ENCODE assay signal across 13 cellular contexts in genomic region chr16:11665071-11665491, GRCh38. TPM values are rescaled to one million over a fixed set of nuclear protein-coding genes. Genes with fewer than 3 reads are reported as not detected.
DNase-seq lines count a peak whose midpoint lies in the region; ATAC-seq and TF ChIP-seq lines count a peak whose summit lies in the region.
"Had no signal": no experiment of that assay in that cellular context is flagged by ENCODE, and none has a peak within 500 bp of the region (broad histone marks: within the 10 kb centered on the region; RNA-seq: fewer than 3 reads in every experiment).

No MANE protein-coding gene starts in this region.

- H3K9me3 Mint-ChIP-seq in endodermal cell = no peaks in the 10 kb centered on the region

- H3K27ac ChIP-seq in BLaER1 treated with 17β-estradiol and CSF1 and Interleukin-3, amounts not matched to agents 10 nM and 100 nM = peak overlapping the region in 9 of 11 experiments; percentile 51 to 91 (median 84); a peak in 18 of 22 replicates
- peak overlapping the region; percentile 28; the same call in 1 of the 2 replicates for H3K27ac ChIP-seq in WERI-Rb-1
- peak overlapping the region; percentile 85 for H3K27ac ChIP-seq in endodermal cell (ENCODE audit: low read depth, low read length)
- no peak overlapping the region for H3K27ac ChIP-seq in mammary epithelial cell (ENCODE audit: insufficient read depth, low read depth, low read length)
- H3K27ac ChIP-seq: gastroesophageal sphincter, stomach had no signal

- intact Hi-C loops in mammary epithelial cell (cut with micrococcal nuclease) = no loop called here

- H4K20me1 ChIP-seq in BLaER1 treated with 17β-estradiol and CSF1 and Interleukin-3, amounts not matched to agents 10 nM and 100 nM = peaks cover 5 to 15% (median 14%) of the 10 kb centered on the region in 11 experiments; a peak in 20 of 22 replicates
- H4K20me1 ChIP-seq in mammary epithelial cell (ENCODE audit: insufficient read depth, low read length) = no peaks in the 10 kb centered on the region

- no peaks in the 10 kb centered on the region for H3K9me3 ChIP-seq in BLaER1 treated with 17β-estradiol and CSF1 and Interleukin-3, amounts not matched to agents 10 nM and 100 nM (replicated peaks in 1 of 11)
- H3K9me3 ChIP-seq in ES-I3 (ENCODE audit: control insufficient read depth, insufficient read depth, low read length) (no peaks in the 10 kb centered on the region), WERI-Rb-1 (ENCODE audit: severe bottlenecking) (no peaks in the 10 kb centered on the region), endodermal cell (ENCODE audit: control insufficient read depth, low read length) (no peaks in the 10 kb centered on the region), mammary epithelial cell (replicated peaks; ENCODE audit: insufficient read depth, low read length) (no peaks in the 10 kb centered on the region)
- H3K9me3 ChIP-seq: gastroesophageal sphincter, stomach had no signal

- H3K4me1 Mint-ChIP-seq in endodermal cell = peaks cover 5% of the 10 kb centered on the region

- H3K36me3 ChIP-seq in BLaER1 treated with 17β-estradiol and CSF1 and Interleukin-3, amounts not matched to agents 10 nM and 100 nM = no peaks in the 10 kb centered on the region
- H3K36me3 ChIP-seq in ES-I3 (ENCODE audit: insufficient read depth, low read length) (no peaks in the 10 kb centered on the region), WERI-Rb-1 (no peaks in the 10 kb centered on the region), endodermal cell (ENCODE audit: control insufficient read depth, insufficient read depth, low read length) (no peaks in the 10 kb centered on the region), mammary epithelial cell (ENCODE audit: insufficient read depth, low read length) (no peaks in the 10 kb centered on the region)
- H3K36me3 ChIP-seq: gastroesophageal sphincter, stomach had no signal

- H3K4me3 ChIP-seq in BLaER1 treated with 17β-estradiol and CSF1 and Interleukin-3, amounts not matched to agents 10 nM and 100 nM = peak overlapping the region in 7 of 10 experiments; percentile 42 to 51 (median 46); a peak in 11 of 20 replicates
- H3K4me3 ChIP-seq in WERI-Rb-1 (ENCODE audit: low read depth, low read length) = no peak overlapping the region
- H3K4me3 ChIP-seq in endodermal cell (ENCODE audit: low read length) = no peak overlapping the region
- H3K4me3 ChIP-seq in mammary epithelial cell (replicated peaks in 1 of 3; ENCODE audit: insufficient read depth in 1 of 3, low read depth in 2 of 3, low read length in 3 of 3) = no peak overlapping the region
- H3K4me3 ChIP-seq: gastroesophageal sphincter, stomach had no signal

- CTCF ChIA-PET in mammary epithelial cell (lab: Charles Lee; ENCODE audit: low non-redundant PET) = interaction anchor here (0.6 kb wide), 1 partner anchor 8 kb away, joined by 3 read pairs; no protein-coding TSS in a partner anchor

- no peaks in the 10 kb centered on the region for H3K27me3 ChIP-seq in BLaER1 treated with 17β-estradiol and CSF1 and Interleukin-3, amounts not matched to agents 10 nM and 100 nM
- no peaks in the 10 kb centered on the region for H3K27me3 ChIP-seq in WERI-Rb-1 (ENCODE audit: insufficient read depth, low read depth, severe bottlenecking)
- no peaks in the 10 kb centered on the region for H3K27me3 ChIP-seq in endodermal cell (ENCODE audit: control insufficient read depth, insufficient read depth, low read length, poor library complexity, severe bottlenecking)
- H3K27me3 ChIP-seq in mammary epithelial cell (ENCODE audit: insufficient read depth, low read length) = no peaks in the 10 kb centered on the region
- H3K27me3 ChIP-seq: gastroesophageal sphincter, stomach had no signal

- H3K27ac Mint-ChIP-seq in endodermal cell = no peak overlapping the region

- H3K4me3 Mint-ChIP-seq in endodermal cell = no peak overlapping the region

- TF ChIP-seq CTCF in WERI-Rb-1 (IDR thresholded peaks at IDR 0.05; ENCODE audit: low read depth, low read length) (no peak), endodermal cell (conservative IDR thresholded peaks at IDR 0.05) (no peak), mammary epithelial cell (conservative IDR thresholded peaks at IDR 0.05 in 1 of 2, IDR thresholded peaks at IDR 0.05 in 1 of 2; ENCODE audit: extremely low read depth in 1 of 2, insufficient read depth in 1 of 2, low read depth in 1 of 2, low read length in 2 of 2) (no peak)

- DNase-seq in WERI-Rb-1 = peak; percentile 52
- DNase-seq in endodermal cell = peak; percentile 68
- no peak for DNase-seq in mammary epithelial cell
- no peak for DNase-seq in DMS53 (lab: John Stamatoyannopoulos, UW)
- DNase-seq: DMS79, NCI-H1105 treated with DMSO at 0.1 percent for 48 hours, small intestine, stomach had no signal

- H3K27me3 Mint-ChIP-seq in endodermal cell (ENCODE audit: insufficient read depth) = no peaks in the 10 kb centered on the region

- H3K4me1 ChIP-seq in BLaER1 treated with 17β-estradiol and CSF1 and Interleukin-3, amounts not matched to agents 10 nM and 100 nM = peaks cover 55 to 83% (median 77%) of the 10 kb centered on the region in 10 experiments
- H3K4me1 ChIP-seq in ES-I3 (ENCODE audit: insufficient read depth, low read length) = peaks cover 18% of the 10 kb centered on the region; the same call in 1 of the 2 replicates
- H3K4me1 ChIP-seq in endodermal cell (ENCODE audit: control insufficient read depth, insufficient read depth, low read length) = peaks cover 5% of the 10 kb centered on the region
- H3K4me1 ChIP-seq in mammary epithelial cell (ENCODE audit: insufficient read depth, low read length) = peaks cover 25% of the 10 kb centered on the region

- peak overlapping the region in 9 of 11 experiments; percentile 11 to 94 (median 74); a peak in 17 of 22 replicates for H3K9ac ChIP-seq in BLaER1 treated with 17β-estradiol and CSF1 and Interleukin-3, amounts not matched to agents 10 nM and 100 nM
- H3K9ac ChIP-seq in ES-I3 (ENCODE audit: low read depth, low read length) (peak overlapping the region; percentile 8), endodermal cell (ENCODE audit: extremely low read depth, low read length, poor library complexity, severe bottlenecking) (no peak overlapping the region), mammary epithelial cell (ENCODE audit: insufficient read depth, low read length) (no peak overlapping the region)

- H3K79me2 ChIP-seq in mammary epithelial cell (ENCODE audit: insufficient read depth, low read length) = peaks cover 14% of the 10 kb centered on the region

- no peak overlapping the region for H2AFZ ChIP-seq in mammary epithelial cell (ENCODE audit: low read depth, low read length)

- BruUV-seq in mammary epithelial cell (replicated peaks; lab: Mats Ljungman, UMichigan) = no TSS peak

- ATAC-seq in HG03432 (IDR thresholded peaks at IDR 0.05; ENCODE audit: unreplicated experiment) = no peak
- no peak for ATAC-seq in HG02623 (IDR thresholded peaks at IDR 0.05; ENCODE audit: unreplicated experiment)
- ATAC-seq: gastroesophageal sphincter had no signal

- peak overlapping the region; percentile 70 to 98 (median 89) for H3K4me2 ChIP-seq in BLaER1 treated with 17β-estradiol and CSF1 and Interleukin-3, amounts not matched to agents 10 nM and 100 nM
- H3K4me2 ChIP-seq in mammary epithelial cell (ENCODE audit: insufficient read depth, low read depth, low read length) = no peak overlapping the region

- 38 to 49% methylated on average over 3 to 11 of the region's 11 CpGs for WGBS in endodermal cell (ENCODE audit: insufficient coverage in 1 of 2, insufficient read length in 1 of 2), 2 experiments
- 92% methylated on average over 4 of the region's 11 CpGs for WGBS in mammary epithelial cell (ENCODE audit: low coverage, missing lambda C conversion rate)

- dilution Hi-C loops in mammary epithelial cell (cut with HindIII; ENCODE audit: low sequenced_read_pairs) = no loop called here

- in situ Hi-C loops in mammary epithelial cell (cut with MboI; ENCODE audit: low sequenced_read_pairs in 2 of 2) = loop anchor here in 1 of 2 donors (25.0 kb wide), 2 partner anchors 253 to 703 kb away; no protein-coding TSS in a partner anchor

- H3K36me3 Mint-ChIP-seq in endodermal cell (ENCODE audit: low read depth) = no peaks in the 10 kb centered on the region

RNA-seq across cellular contexts. Expression of gene SNN, which starts 3.2 kb away (rescaled TPM):
- total RNA-seq in endodermal cell (10 to 100 TPM; 28.9 to 35.1 TPM), mammary epithelial cell (10 to 100 TPM; 14.2 to 32.7 TPM)
- polyA plus RNA-seq in endodermal cell (2013, experiment 1 of 2) = 78.9 TPM
- 66.8 TPM for polyA plus RNA-seq in endodermal cell (2013, experiment 2 of 2)
- polyA plus RNA-seq in mammary epithelial cell = 14.2 TPM
- polyA minus RNA-seq in mammary epithelial cell = 13.4 TPM

Comparison
In these comparisons a context has a peak if more than half of its experiments do, and no peak if none do; other contexts are left out.
1. H3K4me3 ChIP-seq: peak in BLaER1 treated with 17β-estradiol and CSF1 and Interleukin-3, amounts not matched to agents 10 nM and 100 nM (7 of 10); none in WERI-Rb-1 (single experiment), endodermal cell (single experiment) and mammary epithelial cell (0 of 3).
2. H3K9ac ChIP-seq: peak in BLaER1 treated with 17β-estradiol and CSF1 and Interleukin-3, amounts not matched to agents 10 nM and 100 nM (9 of 11) and ES-I3 (single experiment); none in endodermal cell (single experiment) and mammary epithelial cell (single experiment).
3. DNase-seq: peak in WERI-Rb-1 (single experiment) and endodermal cell (single experiment); none in mammary epithelial cell (single experiment) and DMS53 (single experiment).